Comparison of ENCODE assay signal across 15 cellular contexts in genomic region chr4:148618856-148619255, GRCh38.
DNase-seq lines count a peak whose midpoint lies in the region; ATAC-seq, FAIRE-seq and TF ChIP-seq lines count a peak whose summit lies in the region.
"Had no signal": no experiment of that assay in that cellular context is flagged by ENCODE, and none has a peak within 500 bp of the region (broad histone marks: within the 10 kb centered on the region; RNA-seq: fewer than 3 reads in every experiment).

No MANE protein-coding gene starts in this region.

- H3K4me1 ChIP-seq in IMR-90 (ENCODE audit: control insufficient read depth, insufficient read depth, low read length), result no peaks in the 10 kb centered on the region
- H3K4me1 ChIP-seq in PC-3 (ENCODE audit: insufficient read depth, low read length), result no peaks in the 10 kb centered on the region
- H3K4me1 ChIP-seq in upper lobe of left lung, result no peaks in the 10 kb centered on the region
- H3K4me1 ChIP-seq: BLaER1, Caco-2 had no signal

- H3K4ac ChIP-seq in IMR-90 (ENCODE audit: low read depth, low read length), result no peak overlapping the region

- H3K27me3 ChIP-seq in IMR-90 (ENCODE audit: control insufficient read depth, insufficient read depth, low read length) (no peaks in the 10 kb centered on the region), PC-3 (ENCODE audit: low read length) (no peaks in the 10 kb centered on the region), bronchial epithelial cell (ENCODE audit: control insufficient read depth, insufficient read depth, low read length) (no peaks in the 10 kb centered on the region), upper lobe of left lung (no peaks in the 10 kb centered on the region)
- H3K27me3 ChIP-seq: BLaER1 had no signal

- CTCF ChIA-PET in IMR-90 (lab: Yijun Ruan, JAX), result no interaction called here
- CTCF ChIA-PET in PC-3 (lab: Charles Lee), result no interaction called here

- H3K27ac ChIP-seq in IMR-90 (ENCODE audit: insufficient read depth, low read length) (no peak overlapping the region), PC-3 (ENCODE audit: low read length) (no peak overlapping the region), upper lobe of left lung (no peak overlapping the region)
- H3K27ac ChIP-seq: BLaER1 had no signal

- H3K4me2 ChIP-seq in IMR-90 (ENCODE audit: low read depth, low read length) (no peak overlapping the region), PC-3 (ENCODE audit: low read length) (no peak overlapping the region)
- H3K4me2 ChIP-seq: BLaER1 had no signal

- no peak overlapping the region for H3K4me3 ChIP-seq in IMR-90 (ENCODE audit: insufficient read depth, low read depth, low read length)
- H3K4me3 ChIP-seq in PC-3 (ENCODE audit: low read length), result no peak overlapping the region
- no peak overlapping the region for H3K4me3 ChIP-seq in bronchial epithelial cell (ENCODE audit: low read depth, low read length)
- no peak overlapping the region for H3K4me3 ChIP-seq in upper lobe of left lung
- H3K4me3 ChIP-seq: BLaER1 had no signal

- POLR2A ChIA-PET in IMR-90 (lab: Charles Lee; ENCODE audit: unreplicated experiment) (no interaction called here), PC-3 (lab: Charles Lee; ENCODE audit: unreplicated experiment) (no interaction called here)

- peak; percentile 13 for DNase-seq in IMR-90
- peak; percentile 41 for DNase-seq in PC-3
- peak; percentile 33 for DNase-seq in bronchial epithelial cell (ENCODE audit: low read depth)
- DNase-seq in kidney tubule cell (ENCODE audit: low spot score), result peak; percentile 39
- no peak for DNase-seq in amygdala (lab: John Stamatoyannopoulos, UW)
- DNase-seq in NK-92 (lab: John Stamatoyannopoulos, UW; ENCODE audit: unreplicated experiment), result no peak
- no peak for DNase-seq in upper lobe of left lung
- no peak for DNase-seq in UCSD-AML1 (lab: John Stamatoyannopoulos, UW; ENCODE audit: unreplicated experiment)
- DNase-seq: AML-193; Caco-2; CD8-positive, alpha-beta memory T cell; GF-D8; HCEC 1CT; HFFc6 had no signal

- H3K9me1 ChIP-seq in IMR-90 (ENCODE audit: insufficient read depth, low read length), result no peaks in the 10 kb centered on the region

- dilution Hi-C loops in IMR-90 (cut with HindIII; ENCODE audit: low sequenced_read_pairs, unreplicated experiment), result no loop called here

- no peak for FAIRE-seq in bronchial epithelial cell (lab: Jason Lieb, UNC)

- H3F3A ChIP-seq in PC-3 (ENCODE audit: low read length, unreplicated experiment), result no peaks in the 10 kb centered on the region

- no peak overlapping the region for H2BK20ac ChIP-seq in IMR-90 (ENCODE audit: low read depth, low read length)

- BruUV-seq in IMR-90 (replicated peaks; lab: Mats Ljungman, UMichigan) (no TSS peak), PC-3 (replicated peaks; lab: Mats Ljungman, UMichigan) (no TSS peak)

- H3K9me3 ChIP-seq in IMR-90 (ENCODE audit: control insufficient read depth, insufficient read depth, low read length) (no peaks in the 10 kb centered on the region), PC-3 (ENCODE audit: low read length) (no peaks in the 10 kb centered on the region), upper lobe of left lung (peaks cover 0 to 3% (median 0%) of the 10 kb centered on the region in 4 donors)
- H3K9me3 ChIP-seq: Caco-2 had no signal

- H2AK5ac ChIP-seq in IMR-90 (ENCODE audit: low read depth, low read length), result no peak overlapping the region

- no peaks in the 10 kb centered on the region for H3K79me1 ChIP-seq in IMR-90 (ENCODE audit: low read depth in 1 of 2, low read length in 2 of 2)

- TF ChIP-seq POLR2A in IMR-90 (IDR thresholded peaks at IDR 0.05; ENCODE audit: low read depth, low read length) (no peak), upper lobe of left lung (IDR thresholded peaks at IDR 0.05) (no peak)

- no peak overlapping the region for H4K91ac ChIP-seq in IMR-90 (ENCODE audit: insufficient read depth, low read depth, low read length)

- no peak overlapping the region for H4K5ac ChIP-seq in IMR-90 (ENCODE audit: low read depth, low read length)

- no peak overlapping the region for H2BK15ac ChIP-seq in IMR-90 (ENCODE audit: low read depth, low read length)

- no peak overlapping the region for H3K14ac ChIP-seq in IMR-90 (replicated peaks; ENCODE audit: low read depth, low read length)

- H2BK120ac ChIP-seq in IMR-90 (ENCODE audit: low read depth, low read length), result no peak overlapping the region

- H2BK5ac ChIP-seq in IMR-90 (ENCODE audit: low read depth, low read length, poor library complexity, severe bottlenecking), result no peak overlapping the region

- H3K56ac ChIP-seq in IMR-90 (ENCODE audit: extremely low read depth, insufficient read depth, low read length), result no peak overlapping the region

- no peak for TF ChIP-seq EP300 in upper lobe of left lung (IDR thresholded peaks at IDR 0.05)

- intact Hi-C loops in IMR-90 (cut with micrococcal nuclease) (no loop called here), PC-3 (cut with micrococcal nuclease) (no loop called here)

- H2AFZ ChIP-seq in IMR-90 (replicated peaks; ENCODE audit: low read length, poor library complexity), result no peak overlapping the region
- H2AFZ ChIP-seq in PC-3 (ENCODE audit: low read length), result no peak overlapping the region

- H3K36me3 ChIP-seq in IMR-90 (ENCODE audit: control insufficient read depth, insufficient read depth, low read length) (no peaks in the 10 kb centered on the region), PC-3 (ENCODE audit: low read depth, low read length) (no peaks in the 10 kb centered on the region), bronchial epithelial cell (ENCODE audit: control insufficient read depth, insufficient read depth, low read length) (no peaks in the 10 kb centered on the region), upper lobe of left lung (no peaks in the 10 kb centered on the region)
- H3K36me3 ChIP-seq: BLaER1 had no signal

- no peaks in the 10 kb centered on the region for H3K79me2 ChIP-seq in PC-3 (ENCODE audit: low read length)

- H3K9ac ChIP-seq in IMR-90 (ENCODE audit: low read depth, low read length), result no peak overlapping the region
- no peak overlapping the region for H3K9ac ChIP-seq in PC-3 (ENCODE audit: low read length)
- H3K9ac ChIP-seq: BLaER1 had no signal

- H3K23ac ChIP-seq in IMR-90 (ENCODE audit: low read depth, low read length), result no peak overlapping the region

- no peak overlapping the region for H2AK9ac ChIP-seq in IMR-90 (replicated peaks; ENCODE audit: low read depth, low read length, poor library complexity)

- no peak overlapping the region for H3K18ac ChIP-seq in IMR-90 (ENCODE audit: low read depth, low read length)

- no peak for TF ChIP-seq RAD21 in IMR-90 (IDR thresholded peaks at IDR 0.05; ENCODE audit: low read length)

- TF ChIP-seq CTCF in IMR-90 (conservative IDR thresholded peaks at IDR 0.05; ENCODE audit: low read depth, low read length) (no peak), PC-3 (conservative IDR thresholded peaks at IDR 0.05; ENCODE audit: low read depth, low read length) (no peak), bronchial epithelial cell (IDR thresholded peaks at IDR 0.05; ENCODE audit: insufficient read depth, low read length, severe bottlenecking) (no peak), upper lobe of left lung (IDR thresholded peaks at IDR 0.05) (no peak)

- in situ Hi-C loops in IMR-90 (cut with MboI; ENCODE audit: low sequenced_read_pairs), result no loop called here

- no peak overlapping the region for H4K8ac ChIP-seq in IMR-90 (ENCODE audit: low read depth in 2 of 2, low read length in 2 of 2)

- no peaks in the 10 kb centered on the region for H4K20me1 ChIP-seq in IMR-90 (ENCODE audit: insufficient read depth, low read length)
- no peaks in the 10 kb centered on the region for H4K20me1 ChIP-seq in PC-3 (ENCODE audit: low read length)
- H4K20me1 ChIP-seq: BLaER1 had no signal

- no peak for ATAC-seq in IMR-90 (ENCODE audit: low read depth)
- no peak for ATAC-seq in PC-3
- no peak for ATAC-seq in upper lobe of left lung (ENCODE audit: low FRiP score in 2 of 2)

- no peaks in the 10 kb centered on the region for H3K9me2 ChIP-seq in PC-3 (replicated peaks; ENCODE audit: low read length)

TF ChIP-seq in IMR-90, 13 proteins besides CTCF, POLR2A, EP300 and RAD21:
- TF ChIP-seq MXI1 (IDR thresholded peaks at IDR 0.05; ENCODE audit: borderline replicate concordance, low read depth, low read length), result no peak
- TF ChIP-seq RFX5 (IDR thresholded peaks at IDR 0.05; ENCODE audit: low read depth, low read length), result no peak
- TF ChIP-seq, protein P1, sequence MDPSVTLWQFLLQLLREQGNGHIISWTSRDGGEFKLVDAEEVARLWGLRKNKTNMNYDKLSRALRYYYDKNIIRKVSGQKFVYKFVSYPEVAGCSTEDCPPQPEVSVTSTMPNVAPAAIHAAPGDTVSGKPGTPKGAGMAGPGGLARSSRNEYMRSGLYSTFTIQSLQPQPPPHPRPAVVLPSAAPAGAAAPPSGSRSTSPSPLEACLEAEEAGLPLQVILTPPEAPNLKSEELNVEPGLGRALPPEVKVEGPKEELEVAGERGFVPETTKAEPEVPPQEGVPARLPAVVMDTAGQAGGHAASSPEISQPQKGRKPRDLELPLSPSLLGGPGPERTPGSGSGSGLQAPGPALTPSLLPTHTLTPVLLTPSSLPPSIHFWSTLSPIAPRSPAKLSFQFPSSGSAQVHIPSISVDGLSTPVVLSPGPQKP (IDR thresholded peaks at IDR 0.05; ENCODE audit: borderline replicate concordance, low read depth, low read length), result no peak
- no peak for TF ChIP-seq FOS (IDR thresholded peaks at IDR 0.05; ENCODE audit: low read depth, low read length)
- TF ChIP-seq MAFK (IDR thresholded peaks at IDR 0.05; ENCODE audit: low read depth, low read length), result no peak
- no peak for TF ChIP-seq MAZ (IDR thresholded peaks at IDR 0.05; ENCODE audit: borderline replicate concordance, low read depth, low read length)
- no peak for TF ChIP-seq RCOR1 (IDR thresholded peaks at IDR 0.05; ENCODE audit: insufficient replicate concordance, low read length)
- no peak for TF ChIP-seq SMC3 (IDR thresholded peaks at IDR 0.05; ENCODE audit: low read depth, low read length)
- no peak for TF ChIP-seq BHLHE40 (IDR thresholded peaks at IDR 0.05; ENCODE audit: low read depth, low read length)
- no peak for TF ChIP-seq NFE2L2 (IDR thresholded peaks at IDR 0.05; ENCODE audit: low read depth, low read length)
- TF ChIP-seq CEBPB (IDR thresholded peaks at IDR 0.05; ENCODE audit: low read depth, low read length), result no peak
- TF ChIP-seq CHD1 (IDR thresholded peaks at IDR 0.05; ENCODE audit: low read depth, low read length), result no peak
- TF ChIP-seq, protein P2, sequence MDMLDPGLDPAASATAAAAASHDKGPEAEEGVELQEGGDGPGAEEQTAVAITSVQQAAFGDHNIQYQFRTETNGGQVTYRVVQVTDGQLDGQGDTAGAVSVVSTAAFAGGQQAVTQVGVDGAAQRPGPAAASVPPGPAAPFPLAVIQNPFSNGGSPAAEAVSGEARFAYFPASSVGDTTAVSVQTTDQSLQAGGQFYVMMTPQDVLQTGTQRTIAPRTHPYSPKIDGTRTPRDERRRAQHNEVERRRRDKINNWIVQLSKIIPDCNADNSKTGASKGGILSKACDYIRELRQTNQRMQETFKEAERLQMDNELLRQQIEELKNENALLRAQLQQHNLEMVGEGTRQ (IDR thresholded peaks at IDR 0.05; ENCODE audit: low read depth, low read length), result no peak

Comparison
In these comparisons a context has a peak if more than half of its experiments do, and no peak if none do; other contexts are left out.
1. DNase-seq: peak in IMR-90 (single experiment), PC-3 (single experiment), bronchial epithelial cell (single experiment) and kidney tubule cell (single experiment); none in amygdala (0 of 56), NK-92 (single experiment), upper lobe of left lung (0 of 2) and UCSD-AML1 (single experiment).